8 cellular contexts compared by ENCODE assay signal in the genomic region with DNA sequence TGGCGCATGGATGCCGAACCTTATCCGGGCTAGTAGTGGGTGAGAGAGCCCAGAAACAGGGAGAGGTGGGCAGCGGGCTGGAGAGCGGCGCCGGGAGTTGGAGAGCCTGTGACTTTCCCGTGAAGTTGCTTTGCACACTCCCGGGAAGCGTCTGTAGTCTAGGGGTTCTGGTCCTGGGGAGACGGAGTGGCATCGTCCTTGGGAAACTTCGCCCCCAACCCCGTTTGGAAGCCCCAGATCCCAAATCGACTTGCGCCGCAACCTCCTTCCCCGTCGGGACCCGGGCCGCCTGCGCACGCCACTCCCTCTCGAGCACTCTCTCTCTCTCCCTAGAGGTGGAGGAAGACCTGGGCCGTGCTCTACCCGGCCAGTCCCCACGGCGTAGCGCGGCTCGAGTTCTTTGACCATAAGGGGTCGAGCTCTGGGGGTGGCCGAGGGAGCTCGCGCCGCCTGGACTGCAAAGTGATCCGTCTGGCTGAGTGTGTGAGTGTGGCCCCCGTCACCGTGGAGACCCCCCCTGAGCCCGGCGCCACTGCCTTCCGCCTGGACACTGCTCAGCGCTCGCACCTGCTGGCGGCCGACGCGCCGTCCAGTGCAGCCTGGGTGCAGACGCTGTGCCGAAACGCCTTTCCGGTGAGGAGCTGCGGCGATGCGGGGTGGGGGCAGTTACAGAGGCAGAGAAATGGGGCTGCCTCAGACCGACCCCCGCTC. TPM values are rescaled to one million over a fixed set of nuclear protein-coding genes. Genes with fewer than 3 reads are reported as not detected.
DNase-seq lines count a peak whose midpoint lies in the region; ATAC-seq, FAIRE-seq and TF ChIP-seq lines count a peak whose summit lies in the region.

No MANE protein-coding gene starts in this region.

- 0 to 2% methylated on average over 21 to 57 of the region's 58 CpGs for WGBS in body of pancreas, 2 donors

- FAIRE-seq in keratinocyte (lab: Jason Lieb, UNC), result no peak

- H3K36me3 ChIP-seq in SJSA1 (peaks cover 13% of the 10 kb centered on the region), body of pancreas (replicated peaks in 1 of 2; ENCODE audit: insufficient read depth in 1 of 2, low read depth in 2 of 2) (no peaks in the 10 kb centered on the region), keratinocyte (ENCODE audit: control insufficient read depth in 2 of 2, extremely low read depth in 1 of 2, insufficient read depth in 2 of 2, low read length in 2 of 2) (no peaks in the 10 kb centered on the region)

- H4K20me1 ChIP-seq in keratinocyte (ENCODE audit: control insufficient read depth, extremely low read depth, insufficient read depth, low read length), result no peaks in the 10 kb centered on the region

- peak; percentile 65 for DNase-seq in NCI-H82 (lab: John Stamatoyannopoulos, UW)
- DNase-seq in NCI-H82 treated with DMSO at 0.1 percent for 48 hours (lab: John Stamatoyannopoulos, UW; ENCODE audit: unreplicated experiment), result no peak
- peak in 1 of 2 experiments; percentile 76 for DNase-seq in SJSA1 (ENCODE audit: low read depth in 1 of 2, low spot score in 2 of 2)
- peak; percentile 46 to 55 (median 51) for DNase-seq in body of pancreas
- DNase-seq in keratinocyte (ENCODE audit: low read depth, low spot score), result no peak
- DNase-seq in stimulated activated CD4-positive, alpha-beta T cell treated with anti-CD3 and anti-CD28 coated beads, Interleukin-1b, Interleukin-23, amount 100 ng/mL, for 48 hours, result peak; percentile 47
- DNase-seq in NCI-H1930 (lab: John Stamatoyannopoulos, UW), result no peak

- dilution Hi-C loops in keratinocyte (cut with MboI; ENCODE audit: extremely low pct_ligation_motif_present, low sequenced_read_pairs), result no loop called here

- H3K4me1 ChIP-seq in SJSA1 (replicated peaks) (peaks cover 20% of the 10 kb centered on the region), body of pancreas (peaks cover 16% of the 10 kb centered on the region), keratinocyte (ENCODE audit: control insufficient read depth, extremely low read depth, insufficient read depth, low read length) (peaks cover 3% of the 10 kb centered on the region)

- H3K9ac ChIP-seq in keratinocyte (ENCODE audit: control insufficient read depth, extremely low read depth, insufficient read depth, low read length), result no peak overlapping the region

- H3K9me1 ChIP-seq in keratinocyte (ENCODE audit: control insufficient read depth, extremely low read depth, insufficient read depth, low read length), result no peaks in the 10 kb centered on the region

- TF ChIP-seq CTCF in body of pancreas (IDR thresholded peaks at IDR 0.05), result peak in 2 of 7 experiments; percentile 20 to 24
- TF ChIP-seq CTCF in keratinocyte (optimal IDR thresholded peaks at IDR 0.05 in 1 of 3, IDR thresholded peaks at IDR 0.05 in 1 of 3, conservative IDR thresholded peaks at IDR 0.05 in 1 of 3; ENCODE audit: extremely low read depth in 1 of 3, insufficient read depth in 2 of 3, low read length in 3 of 3), result no peak

- H3K4me3 ChIP-seq in SJSA1, result peak overlapping the region; percentile 65
- peak overlapping the region; percentile 43 to 64 for H3K4me3 ChIP-seq in body of pancreas
- peak overlapping the region; percentile 46 to 56 (median 46) for H3K4me3 ChIP-seq in keratinocyte (ENCODE audit: control insufficient read depth in 2 of 3, extremely low read depth in 1 of 3, insufficient read depth in 2 of 3, low read depth in 1 of 3, low read length in 3 of 3)

- peak in 2 of 3 donors; percentile 32 to 44 for TF ChIP-seq POLR2A in body of pancreas (IDR thresholded peaks at IDR 0.05)

- ATAC-seq in HG02970 (IDR thresholded peaks at IDR 0.05; ENCODE audit: low FRiP score, unreplicated experiment) (peak; percentile 17), body of pancreas (peak; percentile 65)

- H3K27ac ChIP-seq in SJSA1, result peak overlapping the region; percentile 98
- H3K27ac ChIP-seq in body of pancreas, result peak overlapping the region; percentile 43 to 85 (median 74)
- no peak overlapping the region for H3K27ac ChIP-seq in keratinocyte (ENCODE audit: control insufficient read depth, insufficient read depth, low read length)

- peak overlapping the region; percentile 74 for H2AFZ ChIP-seq in keratinocyte (ENCODE audit: control insufficient read depth, low read length)

- intact Hi-C loops in body of pancreas (cut with DNase I), result no loop called here

- H3K27me3 ChIP-seq in SJSA1 (replicated peaks) (no peaks in the 10 kb centered on the region), body of pancreas (no peaks in the 10 kb centered on the region), keratinocyte (ENCODE audit: control insufficient read depth, extremely low read depth, insufficient read depth, low read length) (peaks cover 16% of the 10 kb centered on the region)

- H3K4me2 ChIP-seq in keratinocyte (ENCODE audit: control insufficient read depth, extremely low read depth, insufficient read depth, low read depth, low read length), result peak overlapping the region; percentile 77

- H3K9me3 ChIP-seq in SJSA1 (replicated peaks), result no peaks in the 10 kb centered on the region
- H3K9me3 ChIP-seq in body of pancreas, result no peaks in the 10 kb centered on the region
- H3K9me3 ChIP-seq in keratinocyte (ENCODE audit: control insufficient read depth, low read depth, low read length), result no peaks in the 10 kb centered on the region

- no peaks in the 10 kb centered on the region for H3K79me2 ChIP-seq in keratinocyte (ENCODE audit: control insufficient read depth, insufficient read depth, low read length)

RNA-seq across cellular contexts. Expression of gene DOK1, which starts 0.5 kb away (rescaled TPM):
- 13.6 and 14.4 TPM in 2 replicates for total RNA-seq in SJSA1 (2014; rRNA removed; shearing (Covaris generic))
- 10 to 100 TPM in 1 of 2 donors, 1 to 10 TPM in 1; 9.2 to 15.3 TPM for total RNA-seq in body of pancreas
- polyA plus RNA-seq in keratinocyte, result 0.97 to 2.0 TPM (median 0.99 TPM) in 3 replicates
- polyA plus RNA-seq in keratinocyte (2011; ENCODE audit: low read depth), result not detected
- 0.69 and 1.5 TPM in 2 replicates for polyA plus RNA-seq in keratinocyte (2011; cell fraction: cytosol; rRNA removed)
- polyA plus RNA-seq in keratinocyte (2011; cell fraction: nucleus; rRNA removed), result 1.3 and 2.4 TPM in 2 replicates
- polyA plus RNA-seq in keratinocyte (2012; ENCODE audit: low replicate concordance), result 0.31 and 2.7 TPM in 2 replicates
- polyA minus RNA-seq in keratinocyte, result 0.58 to 4.0 TPM (median 0.63 TPM) in 3 replicates
- 4.2 TPM for polyA minus RNA-seq in keratinocyte (2011; cell fraction: cytosol; rRNA and poly(A)+ RNA removed)
- 1.3 and 1.5 TPM in 2 replicates for polyA minus RNA-seq in keratinocyte (2011; cell fraction: nucleus; rRNA and poly(A)+ RNA removed)

RNA-seq across cellular contexts. Expression of gene LOXL3, which starts 1.2 kb away (rescaled TPM):
- total RNA-seq in SJSA1 (2014; rRNA removed; shearing (Covaris generic)), result 10.4 and 14.8 TPM in 2 replicates
- 1 to 10 TPM in 1 of 2 donors, under 1 TPM in 1; 0.33 to 3.1 TPM for total RNA-seq in body of pancreas
- 0.21 to 0.57 TPM (median 0.26 TPM) in 3 replicates for polyA plus RNA-seq in keratinocyte
- polyA plus RNA-seq in keratinocyte (2011; ENCODE audit: low read depth), result not detected
- polyA plus RNA-seq in keratinocyte (2011; cell fraction: cytosol; rRNA removed), result 0.08 and 0.16 TPM in 2 replicates
- 0.19 and 0.24 TPM in 2 replicates for polyA plus RNA-seq in keratinocyte (2011; cell fraction: nucleus; rRNA removed)
- polyA plus RNA-seq in keratinocyte (2012; ENCODE audit: low replicate concordance), result 0.21 and 0.48 TPM in 2 replicates
- 0.20 to 1.2 TPM (median 0.22 TPM) in 3 replicates for polyA minus RNA-seq in keratinocyte
- not detected for polyA minus RNA-seq in keratinocyte (2011; cell fraction: cytosol; rRNA and poly(A)+ RNA removed)
- not detected in 2 replicates for polyA minus RNA-seq in keratinocyte (2011; cell fraction: nucleus; rRNA and poly(A)+ RNA removed)

RNA-seq across cellular contexts. Expression of gene HTRA2, which starts 25.2 kb away (rescaled TPM):
- 28.3 and 36.8 TPM in 2 replicates for total RNA-seq in SJSA1 (2014; rRNA removed; shearing (Covaris generic))
- total RNA-seq in body of pancreas, result 10 to 100 TPM; 14.3 to 14.5 TPM
- polyA plus RNA-seq in keratinocyte, result 25.5 to 30.8 TPM (median 27.8 TPM) in 3 replicates
- 9.8 TPM for polyA plus RNA-seq in keratinocyte (2011; ENCODE audit: low read depth)
- 22.1 and 24.5 TPM in 2 replicates for polyA plus RNA-seq in keratinocyte (2011; cell fraction: cytosol; rRNA removed)
- 41.7 and 47.6 TPM in 2 replicates for polyA plus RNA-seq in keratinocyte (2011; cell fraction: nucleus; rRNA removed)
- polyA plus RNA-seq in keratinocyte (2012; ENCODE audit: low replicate concordance), result 24.8 and 27.4 TPM in 2 replicates
- 25.3 to 46.8 TPM (median 32.1 TPM) in 3 replicates for polyA minus RNA-seq in keratinocyte
- 17.6 TPM for polyA minus RNA-seq in keratinocyte (2011; cell fraction: cytosol; rRNA and poly(A)+ RNA removed)
- polyA minus RNA-seq in keratinocyte (2011; cell fraction: nucleus; rRNA and poly(A)+ RNA removed), result 16.9 and 17.5 TPM in 2 replicates

RNA-seq across cellular contexts. Expression of gene AUP1, which starts 25.5 kb away (rescaled TPM):
- total RNA-seq in SJSA1 (2014; rRNA removed; shearing (Covaris generic)), result 88.4 and 151 TPM in 2 replicates
- 100 to 1,000 TPM in 1 of 2 donors, 10 to 100 TPM in 1; 82.5 to 170 TPM for total RNA-seq in body of pancreas
- polyA plus RNA-seq in keratinocyte, result 94.9 to 141 TPM (median 114 TPM) in 3 replicates
- 67.0 TPM for polyA plus RNA-seq in keratinocyte (2011; ENCODE audit: low read depth)
- polyA plus RNA-seq in keratinocyte (2011; cell fraction: cytosol; rRNA removed), result 80.9 and 85.3 TPM in 2 replicates
- 290 and 315 TPM in 2 replicates for polyA plus RNA-seq in keratinocyte (2011; cell fraction: nucleus; rRNA removed)
- polyA plus RNA-seq in keratinocyte (2012; ENCODE audit: low replicate concordance), result 91.4 and 132 TPM in 2 replicates
- polyA minus RNA-seq in keratinocyte, result 95.5 to 104 TPM (median 98.0 TPM) in 3 replicates
- polyA minus RNA-seq in keratinocyte (2011; cell fraction: cytosol; rRNA and poly(A)+ RNA removed), result 87.1 TPM
- 54.7 and 60.1 TPM in 2 replicates for polyA minus RNA-seq in keratinocyte (2011; cell fraction: nucleus; rRNA and poly(A)+ RNA removed)

RNA-seq across cellular contexts. Expression of gene DQX1, which starts 28.9 kb away (rescaled TPM):
- not detected in 2 replicates for total RNA-seq in SJSA1 (2014; rRNA removed; shearing (Covaris generic))
- total RNA-seq in body of pancreas, result 1 to 10 TPM in 1 of 2 donors, not detected in 1; 2.0 TPM
- polyA plus RNA-seq in keratinocyte, result 5.7 to 10.2 TPM (median 5.9 TPM) in 3 replicates
- 3.4 TPM for polyA plus RNA-seq in keratinocyte (2011; ENCODE audit: low read depth)
- polyA plus RNA-seq in keratinocyte (2011; cell fraction: cytosol; rRNA removed), result 2.8 and 3.4 TPM in 2 replicates
- polyA plus RNA-seq in keratinocyte (2011; cell fraction: nucleus; rRNA removed), result 28.6 and 31.7 TPM in 2 replicates
- 2.9 and 5.9 TPM in 2 replicates for polyA plus RNA-seq in keratinocyte (2012; ENCODE audit: low replicate concordance)
- polyA minus RNA-seq in keratinocyte, result 0.98 to 6.3 TPM (median 4.8 TPM) in 3 replicates
- polyA minus RNA-seq in keratinocyte (2011; cell fraction: cytosol; rRNA and poly(A)+ RNA removed), result 2.9 TPM
- 3.2 and 5.7 TPM in 2 replicates for polyA minus RNA-seq in keratinocyte (2011; cell fraction: nucleus; rRNA and poly(A)+ RNA removed)

Comparison
In these comparisons a context has a peak if more than half of its experiments do, and no peak if none do; other contexts are left out.
1. DNase-seq: peak in NCI-H82 (single experiment), body of pancreas (4 of 4) and stimulated activated CD4-positive, alpha-beta T cell treated with anti-CD3 and anti-CD28 coated beads, Interleukin-1b, Interleukin-23, amount 100 ng/mL, for 48 hours (single experiment); none in NCI-H82 treated with DMSO at 0.1 percent for 48 hours (single experiment), keratinocyte (single experiment) and NCI-H1930 (0 of 2).
2. Peak in every context shown above with its lines, with median percentiles within 50 percentile points of each other: H3K4me3 ChIP-seq.